In the genomic region with DNA sequence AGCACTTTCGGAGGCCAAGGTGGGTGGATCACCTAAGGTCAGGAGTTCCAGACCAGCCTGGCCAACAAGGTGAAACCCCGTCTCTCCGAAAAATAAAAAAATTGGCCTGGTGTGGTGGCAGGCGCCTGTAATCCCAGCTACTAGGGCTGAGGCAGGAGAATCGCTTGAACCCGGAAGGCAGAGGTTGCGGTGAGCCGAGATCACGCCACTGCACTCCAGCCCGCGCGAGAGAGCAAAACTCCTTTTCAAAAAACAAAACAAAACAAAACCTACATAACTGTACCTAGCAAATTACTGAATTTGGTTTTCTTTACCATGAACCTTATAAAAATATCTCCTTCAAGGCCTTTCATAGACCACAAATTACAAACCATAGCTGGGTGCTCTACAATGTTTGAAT, we compare ENCODE assay signal across 8 cellular contexts. TPM values are rescaled to one million over a fixed set of nuclear protein-coding genes. Genes with fewer than 3 reads are reported as not detected.
A peak's percentile ranks its signal among the peaks of the same experiment; 100 is the strongest.
DNase-seq lines count a peak whose midpoint lies in the region; TF ChIP-seq lines count a peak whose summit lies in the region.
"Not testable (repeated sequence)": the region's sequence is repeated elsewhere in the genome, so short reads cannot be mapped to it uniquely, and the experiment has no call there.

No MANE protein-coding gene starts in this region.

- H3K4me3 ChIP-seq in AG10803 (ENCODE audit: low read length) (peak overlapping the region; percentile 99), SU-DHL-6 (ENCODE audit: insufficient read depth, low read length, poor library complexity, severe bottlenecking) (peak overlapping the region; percentile 91), coronary artery (peak overlapping the region; percentile 81), right atrium auricular region (peak overlapping the region; percentile 84 to 100)

- peaks cover 0 to 38% of the 10 kb centered on the region in 2 donors for H3K4me1 ChIP-seq in right atrium auricular region

- H3K36me3 ChIP-seq in SU-DHL-6 (ENCODE audit: low read length), result peaks cover 22% of the 10 kb centered on the region
- H3K36me3 ChIP-seq in right atrium auricular region, result not testable (repeated sequence)

- not testable (repeated sequence) for H3K4me1 Mint-ChIP-seq in activated T-helper 1 cell treated with anti-CD3 and anti-CD28 coated beads, Interleukin-12 subunit alpha, Interleukin-12 subunit beta, Interleukin-2, Interleukin-4 antibody, amounts not matched to agents 30 ng/mL and 10 ng/mL and 1 ng/mL, durations not matched to agents 14 hours and 24 hours and 36 hours (ENCODE audit: low read depth)

- peaks cover 53% of the 10 kb centered on the region for H3K79me2 ChIP-seq in SU-DHL-6 (ENCODE audit: insufficient read depth, low read length)

- H3K4me3 Mint-ChIP-seq in activated T-helper 1 cell treated with anti-CD3 and anti-CD28 coated beads, Interleukin-12 subunit alpha, Interleukin-12 subunit beta, Interleukin-2, Interleukin-4 antibody, amounts not matched to agents 30 ng/mL and 10 ng/mL and 1 ng/mL, durations not matched to agents 14 hours and 24 hours and 36 hours, result peak overlapping the region; percentile 97

- intact Hi-C loops in activated T-helper 1 cell treated with anti-CD3 and anti-CD28 coated beads, Interleukin-12 subunit alpha, Interleukin-12 subunit beta, Interleukin-2, Interleukin-4 antibody, amounts not matched to agents 30 ng/mL and 10 ng/mL and 1 ng/mL, durations not matched to agents 14 hours and 24 hours and 36 hours (cut with micrococcal nuclease), result loop anchor here (2.0 to 10.0 kb wide), 4 partner anchors 292 to 1560 kb away; a partner anchor contains a TSS

- H3K27me3 Mint-ChIP-seq in activated T-helper 1 cell treated with anti-CD3 and anti-CD28 coated beads, Interleukin-12 subunit alpha, Interleukin-12 subunit beta, Interleukin-2, Interleukin-4 antibody, amounts not matched to agents 30 ng/mL and 10 ng/mL and 1 ng/mL, durations not matched to agents 14 hours and 24 hours and 36 hours (ENCODE audit: insufficient read depth), result not testable (repeated sequence)

- not testable (repeated sequence) for H3K27me3 ChIP-seq in SU-DHL-6 (ENCODE audit: low read length); right atrium auricular region

- H4K20me1 ChIP-seq in SU-DHL-6 (ENCODE audit: low read depth, low read length), result not testable (repeated sequence)

- not testable (repeated sequence) for H3K9me2 ChIP-seq in SU-DHL-6 (replicated peaks; ENCODE audit: insufficient read depth, low read length)

- not testable (repeated sequence) for TF ChIP-seq CTCF in AG10803 (conservative IDR thresholded peaks at IDR 0.05; ENCODE audit: low read length); SU-DHL-6 (IDR thresholded peaks at IDR 0.05; ENCODE audit: insufficient read depth, low read length, poor library complexity, severe bottlenecking); coronary artery (IDR thresholded peaks at IDR 0.05); right atrium auricular region (IDR thresholded peaks at IDR 0.05)

- not testable (repeated sequence) for H3F3A ChIP-seq in SU-DHL-6 (ENCODE audit: insufficient read depth)

- DNase-seq in AG10803 (ENCODE audit: low read depth), result peak; percentile 28
- DNase-seq in HK-2 (ENCODE audit: unreplicated experiment), result peak; percentile 24
- DNase-seq in activated T-helper 1 cell treated with anti-CD3 and anti-CD28 coated beads, Interleukin-12 subunit alpha, Interleukin-12 subunit beta, Interleukin-2, Interleukin-4 antibody, amounts not matched to agents 30 ng/mL and 10 ng/mL and 1 ng/mL, durations not matched to agents 14 hours and 24 hours and 36 hours (ENCODE audit: low spot score), result peak; percentile 19
- DNase-seq in coronary artery (ENCODE audit: low spot score); right atrium auricular region (ENCODE audit: low spot score): not testable (repeated sequence)
- peak; percentile 30 for DNase-seq in myocyte (ENCODE audit: low read depth)
- DNase-seq in stimulated activated CD4-positive, alpha-beta T cell treated with anti-CD3 and anti-CD28 coated beads, TNF-alpha, amount 100 ng/mL, for 24 hours (ENCODE audit: low read depth in 3 of 3), result peak in 2 of 3 experiments; percentile 20 to 27

- peak overlapping the region; percentile 67 for H3K4me2 ChIP-seq in SU-DHL-6 (ENCODE audit: low read depth, low read length, poor library complexity, severe bottlenecking)

- H3K9me3 Mint-ChIP-seq in activated T-helper 1 cell treated with anti-CD3 and anti-CD28 coated beads, Interleukin-12 subunit alpha, Interleukin-12 subunit beta, Interleukin-2, Interleukin-4 antibody, amounts not matched to agents 30 ng/mL and 10 ng/mL and 1 ng/mL, durations not matched to agents 14 hours and 24 hours and 36 hours, result peaks cover 47% of the 10 kb centered on the region

- peaks cover 37% of the 10 kb centered on the region for H3K36me3 Mint-ChIP-seq in activated T-helper 1 cell treated with anti-CD3 and anti-CD28 coated beads, Interleukin-12 subunit alpha, Interleukin-12 subunit beta, Interleukin-2, Interleukin-4 antibody, amounts not matched to agents 30 ng/mL and 10 ng/mL and 1 ng/mL, durations not matched to agents 14 hours and 24 hours and 36 hours (ENCODE audit: low read depth)

- peak overlapping the region; percentile 86 for H3K9ac ChIP-seq in SU-DHL-6 (ENCODE audit: low read length)

- H3K27ac ChIP-seq in SU-DHL-6 (ENCODE audit: low read depth, low read length) (peak overlapping the region; percentile 63), coronary artery (peak overlapping the region; percentile 95), right atrium auricular region (peak overlapping the region; percentile 96 to 97)

- H3K9me3 ChIP-seq in SU-DHL-6 (ENCODE audit: insufficient read depth, low read length); right atrium auricular region: not testable (repeated sequence)

- peak overlapping the region; percentile 96 for H3K27ac Mint-ChIP-seq in activated T-helper 1 cell treated with anti-CD3 and anti-CD28 coated beads, Interleukin-12 subunit alpha, Interleukin-12 subunit beta, Interleukin-2, Interleukin-4 antibody, amounts not matched to agents 30 ng/mL and 10 ng/mL and 1 ng/mL, durations not matched to agents 14 hours and 24 hours and 36 hours

- peak overlapping the region; percentile 0 for H2AFZ ChIP-seq in SU-DHL-6 (ENCODE audit: low read depth, low read length, severe bottlenecking)

RNA-seq across cellular contexts. Expression of a gene that starts 0.8 kb away (rescaled TPM):
- total RNA-seq in activated T-helper 1 cell treated with anti-CD3 and anti-CD28 coated beads, Interleukin-12 subunit alpha, Interleukin-12 subunit beta, Interleukin-2, Interleukin-4 antibody, amounts not matched to agents 30 ng/mL and 10 ng/mL and 1 ng/mL, durations not matched to agents 14 hours and 24 hours and 36 hours, result 20.5 and 22.4 TPM in 2 replicates
- total RNA-seq in right atrium auricular region (100 to 1,000 TPM; 101 TPM), myocyte (29.2 and 44.7 TPM in 2 replicates)
- polyA plus RNA-seq in myocyte (2012), result 14.0 TPM
